ENCODE assay signal across 9 cellular contexts in the genomic region with DNA sequence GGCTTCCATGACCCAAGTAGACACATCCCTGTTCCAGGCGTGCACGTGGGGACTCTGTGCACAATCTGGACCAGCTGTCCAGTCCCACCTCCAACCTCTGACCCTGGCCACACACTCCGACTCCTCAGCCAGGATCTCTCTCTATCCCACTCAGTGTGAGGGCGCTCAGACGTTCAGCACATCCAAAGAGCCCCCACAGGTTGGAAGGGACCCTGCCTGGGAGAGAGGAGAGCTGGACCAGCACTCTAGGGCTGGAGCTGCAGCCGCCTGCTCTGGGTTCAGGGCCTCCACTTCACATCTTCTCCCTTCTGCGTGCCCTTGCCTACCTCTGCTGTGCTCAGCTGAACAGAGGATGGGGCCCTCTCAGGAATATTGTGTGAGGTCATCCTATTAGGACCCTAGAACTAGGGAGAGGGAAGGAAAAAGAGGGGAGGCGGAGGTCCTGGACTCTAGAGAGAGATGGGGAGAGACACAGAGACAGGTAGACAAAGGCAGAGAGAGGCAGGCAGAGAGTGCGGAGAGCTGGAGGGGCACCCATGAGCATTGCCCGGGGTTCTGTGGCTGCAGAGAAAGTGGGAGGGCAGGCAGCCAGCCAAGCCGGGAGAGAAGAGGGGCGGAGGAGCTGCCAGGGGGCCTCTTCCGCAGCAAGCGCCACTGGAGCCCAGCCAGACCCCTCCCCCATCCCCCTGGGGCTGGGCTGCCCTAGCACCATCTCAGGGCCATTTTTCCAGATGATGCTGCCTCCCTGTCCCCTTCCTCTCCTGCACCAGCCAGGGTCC. TPM values are rescaled to one million over a fixed set of nuclear protein-coding genes. Genes with fewer than 3 reads are reported as not detected.
A peak's percentile ranks its signal among the peaks of the same experiment; 100 is the strongest.
DNase-seq lines count a peak whose midpoint lies in the region; ATAC-seq, FAIRE-seq and TF ChIP-seq lines count a peak whose summit lies in the region.
"Had no signal": no experiment of that assay in that cellular context is flagged by ENCODE, and none has a peak within 500 bp of the region (broad histone marks: within the 10 kb centered on the region; RNA-seq: fewer than 3 reads in every experiment).

No MANE protein-coding gene starts in this region.

- TF ChIP-seq POLR2A in A549 (IDR thresholded peaks at IDR 0.05; ENCODE audit: low read length): no peak
- TF ChIP-seq POLR2A in HCT116 (IDR thresholded peaks at IDR 0.05; ENCODE audit: borderline replicate concordance, extremely low read depth, insufficient read depth, insufficient read length): no peak

- peak overlapping the region; percentile 77 for H3K4me3 Mint-ChIP-seq in activated naive CD8-positive, alpha-beta T cell

- no peak for TF ChIP-seq EP300 in A549 (IDR thresholded peaks at IDR 0.05)

- H2BK12ac ChIP-seq in mesenchymal stem cell (ENCODE audit: low read length in 2 of 2): no peak overlapping the region

- no peak overlapping the region for H3K18ac ChIP-seq in mesenchymal stem cell (ENCODE audit: low read depth in 1 of 2, low read length in 2 of 2)

- no peak overlapping the region for H3K23ac ChIP-seq in mesenchymal stem cell (ENCODE audit: low read length in 2 of 2)

- no peak overlapping the region for H2AK5ac ChIP-seq in mesenchymal stem cell (ENCODE audit: low read length, severe bottlenecking)

- ATAC-seq in A549: peak; percentile 9 to 18; a peak in 3 of 6 replicates
- peak; percentile 13; the same call in 1 of the 2 replicates for ATAC-seq in HCT116
- ATAC-seq in GM18511 (IDR thresholded peaks at IDR 0.05; ENCODE audit: unreplicated experiment): no peak
- no peak for ATAC-seq in HG03520 (IDR thresholded peaks at IDR 0.05; ENCODE audit: unreplicated experiment)
- ATAC-seq in HG03571 (IDR thresholded peaks at IDR 0.05; ENCODE audit: unreplicated experiment): no peak

- WGBS in A549 (ENCODE audit: missing lambda C conversion rate): 88% methylated on average over 14 of the region's 14 CpGs
- 27% methylated on average over 10 of the region's 14 CpGs for WGBS in mesenchymal stem cell

- BruUV-seq in HCT116 (replicated peaks; lab: Mats Ljungman, UMichigan): no TSS peak

- no peak overlapping the region for H4K8ac ChIP-seq in mesenchymal stem cell (ENCODE audit: low read length)

- intact Hi-C loops in HCT116 (cut with micrococcal nuclease): no loop called here

- H3K9me3 Mint-ChIP-seq in activated naive CD8-positive, alpha-beta T cell (ENCODE audit: low read depth): no peaks in the 10 kb centered on the region

- no peaks in the 10 kb centered on the region for H3K9me2 ChIP-seq in HCT116 (ENCODE audit: insufficient read depth)

- POLR2A ChIA-PET in A549 (lab: Yijun Ruan, JAX) (no interaction called here), HCT116 (lab: Charles Lee) (no interaction called here)

- H3K4ac ChIP-seq in mesenchymal stem cell (ENCODE audit: low read depth in 1 of 2, low read length in 2 of 2): no peak overlapping the region

- TF ChIP-seq CTCF in A549 (IDR thresholded peaks at IDR 0.05) (no peak), HCT116 (IDR thresholded peaks at IDR 0.05 in 2 of 3, conservative IDR thresholded peaks at IDR 0.05 in 1 of 3; ENCODE audit: borderline replicate concordance in 1 of 3, insufficient read depth in 1 of 3, low read depth in 2 of 3, low read length in 2 of 3) (no peak)

- H3K27me3 Mint-ChIP-seq in activated naive CD8-positive, alpha-beta T cell: peaks cover 14% of the 10 kb centered on the region

- no peak for DNase-seq in A549 (ENCODE audit: low read depth in 1 of 2, low spot score in 1 of 2)
- DNase-seq in HCT116 (ENCODE audit: low read depth, low spot score): no peak
- DNase-seq in mesenchymal stem cell: no peak
- DNase-seq in medulla oblongata (ENCODE audit: extremely low spot score): no peak

- no peak overlapping the region for H3K14ac ChIP-seq in mesenchymal stem cell (ENCODE audit: low read length in 2 of 2)

- H3K9ac ChIP-seq in HCT116 (ENCODE audit: low read length): peak overlapping the region; percentile 63
- H3K9ac ChIP-seq in mesenchymal stem cell (ENCODE audit: low read length): peak overlapping the region; percentile 75

- H3K36me3 ChIP-seq in HCT116 (ENCODE audit: control insufficient read depth in 1 of 2, insufficient read depth in 2 of 2, low read length in 2 of 2) (no peaks in the 10 kb centered on the region), mesenchymal stem cell (ENCODE audit: control insufficient read depth in 1 of 2, insufficient read depth in 2 of 2, low read depth in 1 of 2, low read length in 2 of 2) (no peaks in the 10 kb centered on the region)

- RAD21 ChIA-PET in HCT116 (lab: Charles Lee; ENCODE audit: low non-redundant PET in 1 of 2, low total read pairs in 2 of 2, uncharacterized antibody in 2 of 2, unreplicated experiment in 2 of 2): no interaction called here

- H3K4me1 Mint-ChIP-seq in activated naive CD8-positive, alpha-beta T cell (ENCODE audit: low read depth): peaks cover 7% of the 10 kb centered on the region

- no peak overlapping the region for H3K27ac Mint-ChIP-seq in activated naive CD8-positive, alpha-beta T cell

- H2BK120ac ChIP-seq in mesenchymal stem cell (ENCODE audit: low read depth, low read length): no peak overlapping the region

- H3K9me3 ChIP-seq in A549 (no peaks in the 10 kb centered on the region), HCT116 (ENCODE audit: control insufficient read depth in 1 of 2, insufficient read depth in 1 of 2, low read depth in 1 of 2, low read length in 2 of 2) (no peaks in the 10 kb centered on the region), mesenchymal stem cell (ENCODE audit: control insufficient read depth, low read length) (no peaks in the 10 kb centered on the region)

- H3K4me3 ChIP-seq in A549 (peak overlapping the region; percentile 61), HCT116 (replicated peaks in 1 of 2; ENCODE audit: low read depth in 1 of 2, low read length in 2 of 2) (peak overlapping the region; percentile 62 to 69), mesenchymal stem cell (ENCODE audit: insufficient read depth in 1 of 2, low read depth in 1 of 2, low read length in 2 of 2) (peak overlapping the region in 1 of 2 experiments; percentile 85)

- no peak overlapping the region for H2BK5ac ChIP-seq in mesenchymal stem cell (ENCODE audit: low read depth, low read length, poor library complexity, severe bottlenecking)

- H3K27ac ChIP-seq in A549 (peak overlapping the region; percentile 79 to 91), HCT116 (ENCODE audit: low read depth, low read length) (no peak overlapping the region; the same call in 1 of the 2 replicates), mesenchymal stem cell (ENCODE audit: low read length, poor library complexity, severe bottlenecking) (no peak overlapping the region)

- no peaks in the 10 kb centered on the region for H3K79me1 ChIP-seq in mesenchymal stem cell (replicated peaks; ENCODE audit: low read length, poor library complexity, severe bottlenecking)

- no peak for TF ChIP-seq RAD21 in A549 (conservative IDR thresholded peaks at IDR 0.05 in 1 of 2, IDR thresholded peaks at IDR 0.05 in 1 of 2)
- no peak for TF ChIP-seq RAD21 in HCT116 (IDR thresholded peaks at IDR 0.05; ENCODE audit: low read depth)

- no peaks in the 10 kb centered on the region for H3K36me3 Mint-ChIP-seq in activated naive CD8-positive, alpha-beta T cell

- peak overlapping the region; percentile 82 for H2AFZ ChIP-seq in HCT116 (ENCODE audit: low read depth, low read length, poor library complexity, severe bottlenecking)
- H2AFZ ChIP-seq in mesenchymal stem cell (ENCODE audit: low read depth, low read length): no peak overlapping the region

- no peaks in the 10 kb centered on the region for H4K20me1 ChIP-seq in HCT116 (ENCODE audit: insufficient read depth)

- H3K27me3 ChIP-seq in HCT116 (ENCODE audit: insufficient read depth, low read length) (no peaks in the 10 kb centered on the region), mesenchymal stem cell (ENCODE audit: control insufficient read depth in 1 of 2, insufficient read depth in 1 of 2, low read length in 2 of 2) (peaks cover 16 to 73% of the 10 kb centered on the region in 2 experiments)

- H4K91ac ChIP-seq in mesenchymal stem cell (ENCODE audit: low read length): no peak overlapping the region

- H3K4me1 ChIP-seq in A549 (peaks cover 26% of the 10 kb centered on the region), HCT116 (ENCODE audit: control insufficient read depth in 1 of 2, insufficient read depth in 2 of 2, low read length in 2 of 2) (peaks cover 15 to 37% of the 10 kb centered on the region in 2 experiments), mesenchymal stem cell (ENCODE audit: control insufficient read depth, insufficient read depth, low read depth, low read length) (peaks cover 27% of the 10 kb centered on the region)

- H3K4me2 ChIP-seq in A549 (peak overlapping the region; percentile 94), HCT116 (ENCODE audit: low read length) (peak overlapping the region; percentile 88), mesenchymal stem cell (ENCODE audit: low read length, poor library complexity, severe bottlenecking) (peak overlapping the region; percentile 92)

- FAIRE-seq in A549 (lab: Jason Lieb, UNC): no peak

- H3K79me2 ChIP-seq in HCT116 (ENCODE audit: insufficient read depth, low read length): no peaks in the 10 kb centered on the region

- CTCF ChIA-PET in A549 (lab: Yijun Ruan, JAX): interaction anchor here (0.6 to 3.2 kb wide), 12 partner anchors 10 to 225 kb away, joined by 3 to 18 read pairs (median 4); no protein-coding TSS in a partner anchor
- CTCF ChIA-PET in HCT116 (lab: Charles Lee): interaction anchor here (1.3 kb wide), 1 partner anchor 17 kb away, joined by 3 read pairs; no protein-coding TSS in a partner anchor

- peak overlapping the region; percentile 55 for H2BK15ac ChIP-seq in mesenchymal stem cell (ENCODE audit: low read depth, poor library complexity, severe bottlenecking)

TF ChIP-seq in A549, 52 proteins besides CTCF, POLR2A, EP300 and RAD21 (continues in another document):
- TF ChIP-seq CEBPB (IDR thresholded peaks at IDR 0.05) (no peak), EHF (CRISPR knock-in tag; IDR thresholded peaks at IDR 0.05) (no peak)

TF ChIP-seq in HCT116, 20 proteins besides CTCF, POLR2A, EP300 and RAD21 (continues in another document):
- no peak for TF ChIP-seq ELF1 (IDR thresholded peaks at IDR 0.05; ENCODE audit: borderline replicate concordance, low read depth)

RNA-seq across cellular contexts. Expression of a gene that starts 8.2 kb away (rescaled TPM):
- polyA plus RNA-seq in A549 (2011; rRNA removed) (4.9 and 9.5 TPM in 2 replicates), A549 (2017; fragmentation: RNase III; extraction: RNeasy Plus Mini Kit Qiagen cat#74134 plus additional on column Dnase treatment) (7.7 to 11.4 TPM (median 10.6 TPM) in 3 replicates)
- polyA plus RNA-seq in A549 (2012; cell fraction: cytosol; rRNA removed): 1.6 and 2.9 TPM in 2 replicates
- polyA plus RNA-seq in A549 (2012; cell fraction: nucleus; rRNA removed): 7.3 and 9.9 TPM in 2 replicates
- 27.8 and 32.4 TPM in 2 replicates for polyA minus RNA-seq in A549 (2011; rRNA and poly(A)+ RNA removed)
- 6.2 TPM for total RNA-seq in HCT116 (2021; ENCODE audit: unreplicated experiment)
- 2.4 TPM in 2 replicates for polyA plus RNA-seq in HCT116 (2012)
- polyA plus RNA-seq in mesenchymal stem cell (2013, experiment 1 of 2): 6.3 TPM
- polyA plus RNA-seq in mesenchymal stem cell (2013, experiment 2 of 2): 5.1 TPM

RNA-seq across cellular contexts. Expression of a gene that starts 58.0 kb away (rescaled TPM):
- polyA plus RNA-seq in A549 (2011; rRNA removed) (0.04 TPM in 1 of 2 replicates, not detected in the other), A549 (2017; fragmentation: RNase III; extraction: RNeasy Plus Mini Kit Qiagen cat#74134 plus additional on column Dnase treatment) (not detected in 3 replicates)
- not detected in 2 replicates for polyA plus RNA-seq in A549 (2012; cell fraction: cytosol; rRNA removed)
- polyA plus RNA-seq in A549 (2012; cell fraction: nucleus; rRNA removed): 0.05 TPM in 1 of 2 replicates, not detected in the other
- polyA minus RNA-seq in A549 (2011; rRNA and poly(A)+ RNA removed): not detected in 2 replicates
- total RNA-seq in HCT116 (2021; ENCODE audit: unreplicated experiment): 0.27 TPM
- 0.56 and 0.59 TPM in 2 replicates for polyA plus RNA-seq in HCT116 (2012)
- polyA plus RNA-seq in mesenchymal stem cell (2013, experiment 1 of 2): 0.06 TPM
- polyA plus RNA-seq in mesenchymal stem cell (2013, experiment 2 of 2): not detected
- total RNA-seq: left cardiac atrium had no signal

Comparison
In these comparisons a context has a peak if more than half of its experiments do, and no peak if none do; other contexts are left out.
1. ATAC-seq: peak in A549 (2 of 2) and HCT116 (single experiment); none in GM18511 (single experiment), HG03520 (single experiment) and HG03571 (single experiment).
2. H3K27ac ChIP-seq: peak in A549 (2 of 2); none in HCT116 (single experiment) and mesenchymal stem cell (single experiment).
3. Peak in every context shown above with its lines, with median percentiles within 50 percentile points of each other: H3K4me2 ChIP-seq.